ENCODE assay signal across 28 cellular contexts in genomic region chr5:102700916-102701315, GRCh38.
"Had no signal": no experiment of that assay in that cellular context is flagged by ENCODE, and none has a peak within 500 bp of the region (broad histone marks: within the 10 kb centered on the region; RNA-seq: fewer than 3 reads in every experiment).

No MANE protein-coding gene starts in this region.

- H3K4me1 ChIP-seq: body of pancreas, colonic mucosa, gastrocnemius medialis, spleen, tibial nerve had no signal

- FAIRE-seq: islet of Langerhans, TTC549 had no signal

- H3K27ac Mint-ChIP-seq: activated naive CD8-positive, alpha-beta T cell; natural killer cell treated with Interleukin-12 subunit alpha and Interleukin-12 subunit beta and Interleukin-15 and Interleukin-18, amount 100 ng/mL, for 72 hours had no signal

- H3K27ac ChIP-seq: body of pancreas, colonic mucosa, dorsolateral prefrontal cortex, gastrocnemius medialis, left ventricle myocardium inferior, spleen, tibial nerve, WERI-Rb-1 had no signal

- H3K4me3 Mint-ChIP-seq: activated naive CD8-positive, alpha-beta T cell; natural killer cell treated with Interleukin-12 subunit alpha and Interleukin-12 subunit beta and Interleukin-15 and Interleukin-18, amount 100 ng/mL, for 72 hours had no signal

- H3K36me3 Mint-ChIP-seq: activated naive CD8-positive, alpha-beta T cell; natural killer cell treated with Interleukin-12 subunit alpha and Interleukin-12 subunit beta and Interleukin-15 and Interleukin-18, amount 100 ng/mL, for 72 hours had no signal

- ATAC-seq: activated CD4-positive, CD25-positive, alpha-beta regulatory T cell treated with anti-CD3 and anti-CD28 coated beads, Interleukin-2, amount 50 U/mL, for 24 hours; body of pancreas; gastrocnemius medialis; mucosa of descending colon; natural killer cell treated with Interleukin-12 subunit alpha and Interleukin-12 subunit beta and Interleukin-15 and Interleukin-18, amount 100 ng/mL, for 72 hours; right cardiac atrium had no signal

- H3K4me3 ChIP-seq: body of pancreas, colonic mucosa, dorsolateral prefrontal cortex, gastrocnemius medialis, left ventricle myocardium inferior, lung, mucosa of descending colon, spleen, tibial nerve had no signal

- H3K27me3 Mint-ChIP-seq: activated naive CD8-positive, alpha-beta T cell had no signal

- H3K27me3 ChIP-seq: body of pancreas, colonic mucosa, gastrocnemius medialis, spleen, tibial nerve had no signal

- H3K9me3 ChIP-seq: body of pancreas, colonic mucosa, gastrocnemius medialis, left ventricle myocardium inferior, mucosa of descending colon, spleen, tibial nerve had no signal

- H3K36me3 ChIP-seq: colonic mucosa, gastrocnemius medialis, left ventricle myocardium inferior, spleen, tibial nerve, WERI-Rb-1 had no signal

- DNase-seq: activated CD4-positive, alpha-beta T cell treated with anti-CD3 and anti-CD28 coated beads for 48 hours; activated CD4-positive, alpha-beta T cell treated with anti-CD3 and anti-CD28 coated beads, Interleukin-2, amount 50 U/mL, for 48 hours; activated CD8-positive, alpha-beta memory T cell treated with anti-CD3 and anti-CD28 coated beads for 24 hours; activated effector memory CD4-positive, alpha-beta T cell treated with Interleukin-2 at 50 U/mL for 16 hours; activated naive CD4-positive, alpha-beta T cell treated with Interleukin-2 at 50 U/mL for 16 hours; aorta; body of pancreas; colonic mucosa; dorsolateral prefrontal cortex; effector memory CD4-positive, alpha-beta T cell; erythroblast; gastrocnemius medialis; glutamatergic neuron; left ventricle myocardium inferior; mesendoderm; mucosa of descending colon; posterior cingulate gyrus; right cardiac atrium; spleen; stimulated activated naive CD4-positive, alpha-beta T cell treated with Interleukin-2 at 50 U/mL for 16 hours; WERI-Rb-1 had no signal

- H3K9me3 Mint-ChIP-seq: natural killer cell treated with Interleukin-12 subunit alpha and Interleukin-12 subunit beta and Interleukin-15 and Interleukin-18, amount 100 ng/mL, for 72 hours had no signal
